Comparison of ENCODE assay signal across 17 cellular contexts in genomic region chr10:70417568-70417967, GRCh38. TPM values are rescaled to one million over a fixed set of nuclear protein-coding genes. Genes with fewer than 3 reads are reported as not detected.
A peak's percentile ranks its signal among the peaks of the same experiment; 100 is the strongest.
DNase-seq lines count a peak whose midpoint lies in the region; ATAC-seq, FAIRE-seq and TF ChIP-seq lines count a peak whose summit lies in the region.
"Had no signal": no experiment of that assay in that cellular context is flagged by ENCODE, and none has a peak within 500 bp of the region (broad histone marks: within the 10 kb centered on the region; RNA-seq: fewer than 3 reads in every experiment).

No MANE protein-coding gene starts in this region.

- H4K20me1 ChIP-seq in HepG2 (ENCODE audit: insufficient read depth, low read length) (peaks cover 19% of the 10 kb centered on the region), mammary epithelial cell (ENCODE audit: insufficient read depth, low read length) (no peaks in the 10 kb centered on the region)

- no peaks in the 10 kb centered on the region for H3K27me3 Mint-ChIP-seq in activated T-helper 2 cell treated with anti-CD3 and anti-CD28 coated beads, Interferon-gamma antibody, Interleukin-2, Interleukin-4, amounts not matched to agents 10 μg/mL and 5 μg/mL and 100 μg/mL, durations not matched to agents 14 hours and 24 hours and 36 hours (ENCODE audit: low read depth)

- no peaks in the 10 kb centered on the region for H3K9me3 Mint-ChIP-seq in activated T-helper 2 cell treated with anti-CD3 and anti-CD28 coated beads, Interferon-gamma antibody, Interleukin-2, Interleukin-4, amounts not matched to agents 10 μg/mL and 5 μg/mL and 100 μg/mL, durations not matched to agents 14 hours and 24 hours and 36 hours

- peaks cover 38% of the 10 kb centered on the region for H3K4me1 ChIP-seq in HepG2 (ENCODE audit: insufficient read depth, low read length)
- H3K4me1 ChIP-seq in right lobe of liver = no peaks in the 10 kb centered on the region
- peaks cover 2% of the 10 kb centered on the region for H3K4me1 ChIP-seq in suprapubic skin
- peaks cover 11% of the 10 kb centered on the region for H3K4me1 ChIP-seq in mammary epithelial cell (ENCODE audit: insufficient read depth, low read length)
- H3K4me1 ChIP-seq: foreskin keratinocyte had no signal

- in situ Hi-C loops in HepG2 (cut with HindIII; ENCODE audit: extremely low pct_ligation_motif_present, low pct_unique_long_range_greater_than_20kb) (no loop called here), mammary epithelial cell (cut with MboI; ENCODE audit: low sequenced_read_pairs in 2 of 2) (no loop called here)

- H3K27ac Mint-ChIP-seq in activated T-helper 2 cell treated with anti-CD3 and anti-CD28 coated beads, Interferon-gamma antibody, Interleukin-2, Interleukin-4, amounts not matched to agents 10 μg/mL and 5 μg/mL and 100 μg/mL, durations not matched to agents 14 hours and 24 hours and 36 hours = peak overlapping the region; percentile 5

- no peak overlapping the region for H3K4me2 ChIP-seq in HepG2 (ENCODE audit: low read depth, low read length)
- no peak overlapping the region for H3K4me2 ChIP-seq in mammary epithelial cell (ENCODE audit: insufficient read depth, low read depth, low read length)

- CTCF ChIA-PET in HepG2 (lab: Yijun Ruan, JAX; ENCODE audit: low intra/inter-chr PET ratio, low total read pairs) = no interaction called here
- CTCF ChIA-PET in mammary epithelial cell (lab: Charles Lee; ENCODE audit: low non-redundant PET) = no interaction called here

- H3K27ac ChIP-seq in HepG2 (ENCODE audit: extremely low read length, insufficient read depth, low read length) = no peak overlapping the region
- no peak overlapping the region for H3K27ac ChIP-seq in right lobe of liver
- no peak overlapping the region for H3K27ac ChIP-seq in suprapubic skin
- no peak overlapping the region for H3K27ac ChIP-seq in mammary epithelial cell (ENCODE audit: insufficient read depth, low read depth, low read length)
- H3K27ac ChIP-seq: foreskin keratinocyte had no signal

- ATAC-seq in HepG2 (no peak), right lobe of liver (no peak), GM19452 (IDR thresholded peaks at IDR 0.05; ENCODE audit: unreplicated experiment) (no peak), HG03565 (IDR thresholded peaks at IDR 0.05; ENCODE audit: unreplicated experiment) (no peak)

- TF ChIP-seq CTCF in HepG2 (CRISPR knock-in tag; IDR thresholded peaks at IDR 0.05) (no peak), right lobe of liver (IDR thresholded peaks at IDR 0.05) (no peak), fibroblast of the aortic adventitia (IDR thresholded peaks at IDR 0.05; ENCODE audit: insufficient read depth, low read length) (no peak), suprapubic skin (IDR thresholded peaks at IDR 0.05) (no peak), mammary epithelial cell (conservative IDR thresholded peaks at IDR 0.05 in 1 of 2, IDR thresholded peaks at IDR 0.05 in 1 of 2; ENCODE audit: extremely low read depth in 1 of 2, insufficient read depth in 1 of 2, low read depth in 1 of 2, low read length in 2 of 2) (no peak)

- TF ChIP-seq POLR2A in HepG2 (IDR thresholded peaks at IDR 0.05; ENCODE audit: insufficient read depth in 1 of 2, low read depth in 2 of 2, low read length in 2 of 2) (no peak), right lobe of liver (IDR thresholded peaks at IDR 0.05) (no peak), suprapubic skin (IDR thresholded peaks at IDR 0.05) (no peak)

- DNase-seq in HepG2 (ENCODE audit: low spot score) = no peak
- DNase-seq in right lobe of liver = no peak
- no peak for DNase-seq in activated T-helper 2 cell treated with anti-CD3 and anti-CD28 coated beads, Interferon-gamma antibody, Interleukin-2, Interleukin-4, amounts not matched to agents 10 μg/mL and 5 μg/mL and 100 μg/mL, durations not matched to agents 14 hours and 24 hours and 36 hours (ENCODE audit: low spot score)
- peak; percentile 22 for DNase-seq in fibroblast of the aortic adventitia (ENCODE audit: low read depth)
- no peak for DNase-seq in suprapubic skin (ENCODE audit: low spot score in 2 of 2)
- no peak for DNase-seq in mammary epithelial cell
- DNase-seq: activated effector memory CD4-positive, alpha-beta T cell treated with Interleukin-2 at 50 U/mL for 16 hours; AML-193; DMS 273 treated with DMSO at 0.1 percent for 48 hours; NCI-H146; NCI-H446; SHP77; stomach; T-helper 9 cell had no signal

- H3K36me3 Mint-ChIP-seq in activated T-helper 2 cell treated with anti-CD3 and anti-CD28 coated beads, Interferon-gamma antibody, Interleukin-2, Interleukin-4, amounts not matched to agents 10 μg/mL and 5 μg/mL and 100 μg/mL, durations not matched to agents 14 hours and 24 hours and 36 hours (ENCODE audit: low read depth) = peaks cover 42% of the 10 kb centered on the region

- H3K36me3 ChIP-seq in HepG2 (replicated peaks in 1 of 2; ENCODE audit: control insufficient read depth in 1 of 2, insufficient read depth in 2 of 2, low read length in 2 of 2) (peaks cover 14 to 26% of the 10 kb centered on the region in 2 experiments), right lobe of liver (peaks cover 0 to 29% (median 20%) of the 10 kb centered on the region in 4 donors), suprapubic skin (peaks cover 31% of the 10 kb centered on the region), mammary epithelial cell (ENCODE audit: insufficient read depth, low read length) (peaks cover 17% of the 10 kb centered on the region)

- BruUV-seq in HepG2 (replicated peaks; lab: Mats Ljungman, UMichigan) = no TSS peak
- BruUV-seq in mammary epithelial cell (replicated peaks; lab: Mats Ljungman, UMichigan) = no TSS peak

- 100% methylated on average over 1 of the region's 1 CpG for WGBS in HepG2 (ENCODE audit: low lambda C conversion rate)
- WGBS in right lobe of liver (ENCODE audit: insufficient coverage, low coverage, low lambda C conversion rate, missing lambda C conversion rate) = 93% methylated on average over 1 of the region's 1 CpG
- WGBS in suprapubic skin = 90% methylated on average over 1 of the region's 1 CpG
- WGBS in mammary epithelial cell (ENCODE audit: low coverage, missing lambda C conversion rate) = 100% methylated on average over 1 of the region's 1 CpG

- TF ChIP-seq EP300 in HepG2 (IDR thresholded peaks at IDR 0.05; ENCODE audit: low read depth in 2 of 2, low read length in 2 of 2) (no peak), HepG2 (CRISPR knock-in tag; IDR thresholded peaks at IDR 0.05; ENCODE audit: borderline replicate concordance) (no peak), suprapubic skin (IDR thresholded peaks at IDR 0.05) (no peak)

- H3K9me3 ChIP-seq in HepG2 (ENCODE audit: low read length) = no peaks in the 10 kb centered on the region
- no peaks in the 10 kb centered on the region for H3K9me3 ChIP-seq in right lobe of liver
- H3K9me3 ChIP-seq in suprapubic skin = no peaks in the 10 kb centered on the region
- H3K9me3 ChIP-seq in mammary epithelial cell (replicated peaks; ENCODE audit: insufficient read depth, low read length) = no peaks in the 10 kb centered on the region
- H3K9me3 ChIP-seq: stomach had no signal

- H3K9ac ChIP-seq in HepG2 (ENCODE audit: insufficient read depth, low read depth, low read length) = no peak overlapping the region
- H3K9ac ChIP-seq in mammary epithelial cell (ENCODE audit: insufficient read depth, low read length) = no peak overlapping the region

- peaks cover 33% of the 10 kb centered on the region for H3K4me1 Mint-ChIP-seq in activated T-helper 2 cell treated with anti-CD3 and anti-CD28 coated beads, Interferon-gamma antibody, Interleukin-2, Interleukin-4, amounts not matched to agents 10 μg/mL and 5 μg/mL and 100 μg/mL, durations not matched to agents 14 hours and 24 hours and 36 hours (ENCODE audit: low read depth)

- no peak overlapping the region for H3K4me3 Mint-ChIP-seq in activated T-helper 2 cell treated with anti-CD3 and anti-CD28 coated beads, Interferon-gamma antibody, Interleukin-2, Interleukin-4, amounts not matched to agents 10 μg/mL and 5 μg/mL and 100 μg/mL, durations not matched to agents 14 hours and 24 hours and 36 hours (ENCODE audit: low read depth)

- intact Hi-C loops in HepG2 (cut with micrococcal nuclease; ENCODE audit: unreplicated experiment) = no loop called here
- intact Hi-C loops in right lobe of liver (cut with DNase I) = no loop called here
- intact Hi-C loops in activated T-helper 2 cell treated with anti-CD3 and anti-CD28 coated beads, Interferon-gamma antibody, Interleukin-2, Interleukin-4, amounts not matched to agents 10 μg/mL and 5 μg/mL and 100 μg/mL, durations not matched to agents 14 hours and 24 hours and 36 hours (cut with micrococcal nuclease) = loop anchor here (1.0 kb wide), 1 partner anchor 12 kb away; no protein-coding TSS in a partner anchor
- intact Hi-C loops in mammary epithelial cell (cut with micrococcal nuclease) = no loop called here

- H3K4me3 ChIP-seq in HepG2 (replicated peaks in 1 of 3; ENCODE audit: insufficient read depth in 1 of 3, low read depth in 2 of 3, low read length in 3 of 3) = no peak overlapping the region
- no peak overlapping the region for H3K4me3 ChIP-seq in right lobe of liver
- no peak overlapping the region for H3K4me3 ChIP-seq in fibroblast of the aortic adventitia (ENCODE audit: low read depth, low read length)
- no peak overlapping the region for H3K4me3 ChIP-seq in suprapubic skin
- no peak overlapping the region for H3K4me3 ChIP-seq in mammary epithelial cell (replicated peaks in 1 of 3; ENCODE audit: insufficient read depth in 1 of 3, low read depth in 2 of 3, low read length in 3 of 3)
- H3K4me3 ChIP-seq: stomach had no signal

- H3K27me3 ChIP-seq in HepG2 (ENCODE audit: control insufficient read depth in 1 of 2, insufficient read depth in 2 of 2, low read length in 2 of 2) (no peaks in the 10 kb centered on the region), right lobe of liver (no peaks in the 10 kb centered on the region), suprapubic skin (no peaks in the 10 kb centered on the region), mammary epithelial cell (ENCODE audit: insufficient read depth, low read length) (no peaks in the 10 kb centered on the region)
- H3K27me3 ChIP-seq: foreskin keratinocyte, stomach had no signal

- H2AFZ ChIP-seq in HepG2 (ENCODE audit: low read length) = no peak overlapping the region
- no peak overlapping the region for H2AFZ ChIP-seq in mammary epithelial cell (ENCODE audit: low read depth, low read length)

- FAIRE-seq in HepG2 (lab: Jason Lieb, UNC) = no peak

- TF ChIP-seq RAD21 in HepG2 (CRISPR knock-in tag; IDR thresholded peaks at IDR 0.05) = no peak

- peaks cover 16% of the 10 kb centered on the region for H3K79me2 ChIP-seq in HepG2 (ENCODE audit: insufficient read depth, low read length)
- peaks cover 55% of the 10 kb centered on the region for H3K79me2 ChIP-seq in mammary epithelial cell (ENCODE audit: insufficient read depth, low read length)

- dilution Hi-C loops in mammary epithelial cell (cut with HindIII; ENCODE audit: low sequenced_read_pairs) = no loop called here

- POLR2A ChIA-PET in HepG2 (lab: Yijun Ruan, JAX) = interaction anchor here (2.0 kb wide), 1 partner anchor 12 kb away, joined by 10 read pairs; no protein-coding TSS in a partner anchor

RNA-seq across cellular contexts. Expression of gene EIF4EBP2, which starts 13.6 kb away (rescaled TPM):
- total RNA-seq in HepG2 (2016; rRNA removed; fragmentation: Illumina TruSeq; extraction: Trizol) (22.0 and 38.0 TPM in 2 replicates), right lobe of liver (10 to 100 TPM; 21.0 to 80.8 (median 56.7) TPM), fibroblast of the aortic adventitia (ENCODE audit: low replicate concordance) (54.2 and 60.2 TPM in 2 replicates), suprapubic skin (10 to 100 TPM; 71.7 to 91.6 (median 77.1) TPM), mammary epithelial cell (10 to 100 TPM; 34.7 to 47.5 TPM)
- 17.2 and 19.6 TPM in 2 replicates for total RNA-seq in HepG2 (2016; cell fraction: cytosol; rRNA removed; fragmentation: Illumina TruSeq; extraction: Trizol; ENCODE audit: low read depth)
- 21.9 and 34.6 TPM in 2 replicates for total RNA-seq in HepG2 (2016; cell fraction: insoluble cytoplasmic fraction; rRNA removed; fragmentation: Illumina TruSeq; extraction: Trizol)
- 61.0 and 70.2 TPM in 2 replicates for total RNA-seq in HepG2 (2016; cell fraction: membrane; rRNA removed; fragmentation: Illumina TruSeq; extraction: Trizol)
- total RNA-seq in HepG2 (2016; cell fraction: nucleus; rRNA removed; fragmentation: Illumina TruSeq; extraction: Trizol) = 16.9 and 19.6 TPM in 2 replicates
- polyA plus RNA-seq in HepG2 (2011; rRNA removed) (15.2 and 16.9 TPM in 2 replicates), mammary epithelial cell (23.6 TPM)
- polyA plus RNA-seq in HepG2 (2011; cell fraction: cytosol; rRNA removed) = 11.8 and 19.5 TPM in 2 replicates
- polyA plus RNA-seq in HepG2 (2011; cell fraction: nucleus; rRNA removed) = 6.5 and 9.6 TPM in 2 replicates
- 30.8 and 39.1 TPM in 2 replicates for polyA plus RNA-seq in HepG2 (2012)
- 64.7 and 66.1 TPM in 2 replicates for polyA plus RNA-seq in HepG2 (2016; cell fraction: cytosol; fragmentation: Illumina TruSeq; extraction: Trizol; ENCODE audit: low read depth)
- polyA plus RNA-seq in HepG2 (2016; cell fraction: insoluble cytoplasmic fraction; fragmentation: Illumina TruSeq; extraction: Trizol; ENCODE audit: low read depth) = 46.1 and 53.1 TPM in 2 replicates
- 111 and 131 TPM in 2 replicates for polyA plus RNA-seq in HepG2 (2016; cell fraction: membrane; fragmentation: Illumina TruSeq; extraction: Trizol; ENCODE audit: low read depth)
- 25.2 TPM in 2 replicates for polyA plus RNA-seq in HepG2 (2016; cell fraction: nucleus; fragmentation: Illumina TruSeq; extraction: Trizol; ENCODE audit: insufficient read depth, low read depth)
- polyA minus RNA-seq in HepG2 (2011; rRNA and poly(A)+ RNA removed; ENCODE audit: low replicate concordance) = 19.1 and 27.4 TPM in 2 replicates
- 18.4 and 23.2 TPM in 2 replicates for polyA minus RNA-seq in HepG2 (2011; cell fraction: cytosol; rRNA and poly(A)+ RNA removed)
- polyA minus RNA-seq in HepG2 (2011; cell fraction: nucleus; rRNA and poly(A)+ RNA removed) = 15.6 and 18.5 TPM in 2 replicates
- total RNA-seq in activated T-helper 2 cell treated with anti-CD3 and anti-CD28 coated beads, Interferon-gamma antibody, Interleukin-2, Interleukin-4, amounts not matched to agents 10 μg/mL and 5 μg/mL and 100 μg/mL, durations not matched to agents 14 hours and 24 hours and 36 hours = 39.5 and 40.0 TPM in 2 replicates
- polyA minus RNA-seq in mammary epithelial cell = 86.6 TPM

RNA-seq across cellular contexts. Expression of gene NODAL, which starts 23.9 kb away (rescaled TPM):
- total RNA-seq in HepG2 (2016; rRNA removed; fragmentation: Illumina TruSeq; extraction: Trizol) (0.24 TPM in 1 of 2 replicates, not detected in the other), right lobe of liver (not detected), fibroblast of the aortic adventitia (ENCODE audit: low replicate concordance) (not detected in 2 replicates), suprapubic skin (not detected), mammary epithelial cell (under 1 TPM; 0.17 to 0.47 TPM)
- not detected in 2 replicates for total RNA-seq in HepG2 (2016; cell fraction: cytosol; rRNA removed; fragmentation: Illumina TruSeq; extraction: Trizol; ENCODE audit: low read depth)
- total RNA-seq in HepG2 (2016; cell fraction: insoluble cytoplasmic fraction; rRNA removed; fragmentation: Illumina TruSeq; extraction: Trizol) = not detected in 2 replicates
- 0.17 TPM in 1 of 2 replicates, not detected in the other for total RNA-seq in HepG2 (2016; cell fraction: membrane; rRNA removed; fragmentation: Illumina TruSeq; extraction: Trizol)
- not detected in 2 replicates for total RNA-seq in HepG2 (2016; cell fraction: nucleus; rRNA removed; fragmentation: Illumina TruSeq; extraction: Trizol)
- polyA plus RNA-seq in HepG2 (2011; rRNA removed) (not detected in 2 replicates), mammary epithelial cell (0.41 TPM)
- not detected in 2 replicates for polyA plus RNA-seq in HepG2 (2011; cell fraction: cytosol; rRNA removed)
- not detected in 2 replicates for polyA plus RNA-seq in HepG2 (2011; cell fraction: nucleus; rRNA removed)
- polyA plus RNA-seq in HepG2 (2012) = not detected in 2 replicates
- not detected in 2 replicates for polyA plus RNA-seq in HepG2 (2016; cell fraction: cytosol; fragmentation: Illumina TruSeq; extraction: Trizol; ENCODE audit: low read depth)
- not detected in 2 replicates for polyA plus RNA-seq in HepG2 (2016; cell fraction: insoluble cytoplasmic fraction; fragmentation: Illumina TruSeq; extraction: Trizol; ENCODE audit: low read depth)
- polyA plus RNA-seq in HepG2 (2016; cell fraction: membrane; fragmentation: Illumina TruSeq; extraction: Trizol; ENCODE audit: low read depth) = not detected in 2 replicates
- polyA plus RNA-seq in HepG2 (2016; cell fraction: nucleus; fragmentation: Illumina TruSeq; extraction: Trizol; ENCODE audit: insufficient read depth, low read depth) = not detected in 2 replicates
- polyA minus RNA-seq in HepG2 (2011; rRNA and poly(A)+ RNA removed; ENCODE audit: low replicate concordance) = not detected in 2 replicates
- not detected in 2 replicates for polyA minus RNA-seq in HepG2 (2011; cell fraction: cytosol; rRNA and poly(A)+ RNA removed)
- not detected in 2 replicates for polyA minus RNA-seq in HepG2 (2011; cell fraction: nucleus; rRNA and poly(A)+ RNA removed)
- not detected in 2 replicates for total RNA-seq in activated T-helper 2 cell treated with anti-CD3 and anti-CD28 coated beads, Interferon-gamma antibody, Interleukin-2, Interleukin-4, amounts not matched to agents 10 μg/mL and 5 μg/mL and 100 μg/mL, durations not matched to agents 14 hours and 24 hours and 36 hours
- polyA minus RNA-seq in mammary epithelial cell = not detected
- total RNA-seq: stomach had no signal
- polyA plus RNA-seq: stomach had no signal

RNA-seq across cellular contexts. Expression of gene LRRC20, which starts 35.1 kb away (rescaled TPM):
- total RNA-seq in HepG2 (2016; rRNA removed; fragmentation: Illumina TruSeq; extraction: Trizol) (37.5 and 38.6 TPM in 2 replicates), right lobe of liver (10 to 100 TPM in 5 of 6 experiments, 1 to 10 TPM in 1; 9.6 to 22.5 (median 16.6) TPM), fibroblast of the aortic adventitia (ENCODE audit: low replicate concordance) (3.7 and 8.6 TPM in 2 replicates), suprapubic skin (1 to 10 TPM; 2.4 to 6.5 (median 2.8) TPM), mammary epithelial cell (1 to 10 TPM; 3.0 to 9.4 TPM)
- total RNA-seq in HepG2 (2016; cell fraction: cytosol; rRNA removed; fragmentation: Illumina TruSeq; extraction: Trizol; ENCODE audit: low read depth) = 7.5 and 7.6 TPM in 2 replicates
- 31.9 and 38.9 TPM in 2 replicates for total RNA-seq in HepG2 (2016; cell fraction: insoluble cytoplasmic fraction; rRNA removed; fragmentation: Illumina TruSeq; extraction: Trizol)
- total RNA-seq in HepG2 (2016; cell fraction: membrane; rRNA removed; fragmentation: Illumina TruSeq; extraction: Trizol) = 28.7 and 30.2 TPM in 2 replicates
- 21.0 and 21.2 TPM in 2 replicates for total RNA-seq in HepG2 (2016; cell fraction: nucleus; rRNA removed; fragmentation: Illumina TruSeq; extraction: Trizol)
- polyA plus RNA-seq in HepG2 (2011; rRNA removed) (31.1 and 37.0 TPM in 2 replicates), mammary epithelial cell (14.2 TPM)
- polyA plus RNA-seq in HepG2 (2011; cell fraction: cytosol; rRNA removed) = 40.7 and 41.5 TPM in 2 replicates
- 39.1 and 48.3 TPM in 2 replicates for polyA plus RNA-seq in HepG2 (2011; cell fraction: nucleus; rRNA removed)
- polyA plus RNA-seq in HepG2 (2012) = 20.8 and 26.7 TPM in 2 replicates
- 6.9 and 8.4 TPM in 2 replicates for polyA plus RNA-seq in HepG2 (2016; cell fraction: cytosol; fragmentation: Illumina TruSeq; extraction: Trizol; ENCODE audit: low read depth)
- 39.8 and 43.5 TPM in 2 replicates for polyA plus RNA-seq in HepG2 (2016; cell fraction: insoluble cytoplasmic fraction; fragmentation: Illumina TruSeq; extraction: Trizol; ENCODE audit: low read depth)
- polyA plus RNA-seq in HepG2 (2016; cell fraction: membrane; fragmentation: Illumina TruSeq; extraction: Trizol; ENCODE audit: low read depth) = 24.8 and 26.5 TPM in 2 replicates
- 43.4 and 44.0 TPM in 2 replicates for polyA plus RNA-seq in HepG2 (2016; cell fraction: nucleus; fragmentation: Illumina TruSeq; extraction: Trizol; ENCODE audit: insufficient read depth, low read depth)
- 8.9 and 35.0 TPM in 2 replicates for polyA minus RNA-seq in HepG2 (2011; rRNA and poly(A)+ RNA removed; ENCODE audit: low replicate concordance)
- polyA minus RNA-seq in HepG2 (2011; cell fraction: cytosol; rRNA and poly(A)+ RNA removed) = 14.2 and 15.2 TPM in 2 replicates
- 8.6 and 11.4 TPM in 2 replicates for polyA minus RNA-seq in HepG2 (2011; cell fraction: nucleus; rRNA and poly(A)+ RNA removed)
- 17.2 and 18.9 TPM in 2 replicates for total RNA-seq in activated T-helper 2 cell treated with anti-CD3 and anti-CD28 coated beads, Interferon-gamma antibody, Interleukin-2, Interleukin-4, amounts not matched to agents 10 μg/mL and 5 μg/mL and 100 μg/mL, durations not matched to agents 14 hours and 24 hours and 36 hours
- 2.9 TPM for polyA minus RNA-seq in mammary epithelial cell
